8 cellular contexts compared by ENCODE assay signal in genomic region chr9:214488-215448, GRCh38. TPM values are rescaled to one million over a fixed set of nuclear protein-coding genes. Genes with fewer than 3 reads are reported as not detected.
DNase-seq lines count a peak whose midpoint lies in the region; ATAC-seq and TF ChIP-seq lines count a peak whose summit lies in the region.

DOCK8 (plus strand) TSS chr9:214865; CDS start chr9:214977, 112 bp downstream.

- H3K36me3 ChIP-seq in endocrine pancreas (ENCODE audit: control insufficient read depth, insufficient read depth, low read length) (no peaks in the 10 kb centered on the region), muscle layer of colon (ENCODE audit: insufficient read depth, low read length) (no peaks in the 10 kb centered on the region)

- H3K27ac ChIP-seq in muscle layer of colon (ENCODE audit: low read depth, low read length) = no peak within 1 kb of the TSS

- H3K9me3 ChIP-seq in endocrine pancreas (ENCODE audit: control insufficient read depth, low read length) (no peaks in the 10 kb centered on the region), muscle layer of colon (ENCODE audit: low read length) (no peaks in the 10 kb centered on the region)

- peak within 1 kb of the TSS; percentile 66 for H3K27ac Mint-ChIP-seq in activated CD4-positive, alpha-beta memory T cell treated with anti-CD3 and anti-CD28 coated beads for 36 hours
- H3K27ac Mint-ChIP-seq in stimulated activated naive B cell treated with anti-CD40 and anti-IgM and Interleukin-4, amounts not matched to agents 10 μg/mL and 1 μg/mL and 100 μg/mL, for 72 hours = peak within 1 kb of the TSS; percentile 94

- H3K9ac ChIP-seq in endocrine pancreas (ENCODE audit: control insufficient read depth, insufficient read depth, low read length) (no peak within 1 kb of the TSS), muscle layer of colon (ENCODE audit: low read length) (no peak within 1 kb of the TSS)

- TF ChIP-seq CTCF in GM12875 (IDR thresholded peaks at IDR 0.05; ENCODE audit: borderline replicate concordance, insufficient read depth, low read depth, low read length) = peak; percentile 83

- CTCF ChIA-PET in HEK293T (lab: Yijun Ruan, JAX) = no interaction called here
- CTCF ChIA-PET in activated CD4-positive, alpha-beta memory T cell treated with anti-CD3 and anti-CD28 coated beads for 36 hours (lab: Charles Lee) = interaction anchor here (0.9 to 2.2 kb wide), 16 partner anchors 10 to 93 kb away, joined by 3 to 19 read pairs (median 6); no protein-coding TSS in a partner anchor

- no peaks in the 10 kb centered on the region for H3K27me3 Mint-ChIP-seq in activated CD4-positive, alpha-beta memory T cell treated with anti-CD3 and anti-CD28 coated beads for 36 hours
- no peaks in the 10 kb centered on the region for H3K27me3 Mint-ChIP-seq in stimulated activated naive B cell treated with anti-CD40 and anti-IgM and Interleukin-4, amounts not matched to agents 10 μg/mL and 1 μg/mL and 100 μg/mL, for 72 hours

- H3K4me3 ChIP-seq in GM12875 (ENCODE audit: low read depth, low read length) = peak within 1 kb of the TSS; percentile 92
- peak within 1 kb of the TSS; percentile 16 for H3K4me3 ChIP-seq in endocrine pancreas (ENCODE audit: control insufficient read depth, insufficient read depth, low read length)
- peak within 1 kb of the TSS; percentile 29 to 50 for H3K4me3 ChIP-seq in muscle layer of colon (ENCODE audit: low read depth in 1 of 2, low read length in 2 of 2)

- no peaks in the 10 kb centered on the region for H3K4me1 ChIP-seq in endocrine pancreas (ENCODE audit: control insufficient read depth, insufficient read depth, low read length)
- H3K4me1 ChIP-seq in muscle layer of colon (ENCODE audit: insufficient read depth, low read length) = no peaks in the 10 kb centered on the region

- DNase-seq in HEK293T (ENCODE audit: extremely low spot score) (peak; percentile 53), NCI-H1105 treated with DMSO at 0.1 percent for 48 hours (lab: John Stamatoyannopoulos, UW) (peak; percentile 61), COR-L47 (lab: John Stamatoyannopoulos, UW) (no peak)
- peak; percentile 71 for DNase-seq in activated CD4-positive, alpha-beta memory T cell treated with anti-CD3 and anti-CD28 coated beads for 36 hours
- peak; percentile 77 for DNase-seq in stimulated activated naive B cell treated with anti-CD40 and anti-IgM and Interleukin-4, amounts not matched to agents 10 μg/mL and 1 μg/mL and 100 μg/mL, for 72 hours

- peak within 1 kb of the TSS; percentile 80 for H3K4me3 Mint-ChIP-seq in activated CD4-positive, alpha-beta memory T cell treated with anti-CD3 and anti-CD28 coated beads for 36 hours
- H3K4me3 Mint-ChIP-seq in stimulated activated naive B cell treated with anti-CD40 and anti-IgM and Interleukin-4, amounts not matched to agents 10 μg/mL and 1 μg/mL and 100 μg/mL, for 72 hours = peak within 1 kb of the TSS; percentile 87 to 89

- H3K4me1 Mint-ChIP-seq in activated CD4-positive, alpha-beta memory T cell treated with anti-CD3 and anti-CD28 coated beads for 36 hours (ENCODE audit: low read depth) = peaks cover 15% of the 10 kb centered on the region
- peaks cover 15 to 24% of the 10 kb centered on the region in 2 donors for H3K4me1 Mint-ChIP-seq in stimulated activated naive B cell treated with anti-CD40 and anti-IgM and Interleukin-4, amounts not matched to agents 10 μg/mL and 1 μg/mL and 100 μg/mL, for 72 hours

- POLR2A ChIA-PET in HEK293T (lab: Yijun Ruan, JAX) = interaction anchor here (1.0 to 1.5 kb wide), 2 partner anchors 9 to 14 kb away, joined by 3 to 6 read pairs; no protein-coding TSS in a partner anchor
- POLR2A ChIA-PET in activated CD4-positive, alpha-beta memory T cell treated with anti-CD3 and anti-CD28 coated beads for 36 hours (lab: Charles Lee) = interaction anchor here (0.7 to 4.0 kb wide), 7 partner anchors 11 to 92 kb away, joined by 3 to 34 read pairs (median 7); no protein-coding TSS in a partner anchor

- no peaks in the 10 kb centered on the region for H3K9me3 Mint-ChIP-seq in activated CD4-positive, alpha-beta memory T cell treated with anti-CD3 and anti-CD28 coated beads for 36 hours
- no peaks in the 10 kb centered on the region for H3K9me3 Mint-ChIP-seq in stimulated activated naive B cell treated with anti-CD40 and anti-IgM and Interleukin-4, amounts not matched to agents 10 μg/mL and 1 μg/mL and 100 μg/mL, for 72 hours

- peak; percentile 86 to 87 for ATAC-seq in stimulated activated naive B cell treated with anti-CD40 and anti-IgM and Interleukin-4, amounts not matched to agents 10 μg/mL and 1 μg/mL and 100 μg/mL, for 72 hours (replicated peaks)

- no peaks in the 10 kb centered on the region for H3K27me3 ChIP-seq in endocrine pancreas (ENCODE audit: control insufficient read depth, insufficient read depth, low read length)
- H3K27me3 ChIP-seq in muscle layer of colon (ENCODE audit: control insufficient read depth in 1 of 2, insufficient read depth in 2 of 2, low read length in 2 of 2) = peaks cover 0 to 12% of the 10 kb centered on the region in 2 donors

- H3K36me3 Mint-ChIP-seq in activated CD4-positive, alpha-beta memory T cell treated with anti-CD3 and anti-CD28 coated beads for 36 hours = no peaks in the 10 kb centered on the region
- H3K36me3 Mint-ChIP-seq in stimulated activated naive B cell treated with anti-CD40 and anti-IgM and Interleukin-4, amounts not matched to agents 10 μg/mL and 1 μg/mL and 100 μg/mL, for 72 hours = peaks cover 0 to 3% of the 10 kb centered on the region in 2 donors

- intact Hi-C loops in activated CD4-positive, alpha-beta memory T cell treated with anti-CD3 and anti-CD28 coated beads for 36 hours (cut with micrococcal nuclease) = loop anchor here (1.0 to 2.0 kb wide), 4 partner anchors 41 to 93 kb away; no protein-coding TSS in a partner anchor

TF ChIP-seq in HEK293T, 16 proteins besides CTCF, POLR2A, EP300 and RAD21:
- TF ChIP-seq L3MBTL2 (conservative IDR thresholded peaks at IDR 0.05) (peak; percentile 56; the same call in 1 of the 2 replicates), BHLHE40 (IDR thresholded peaks at IDR 0.05; ENCODE audit: borderline replicate concordance) (no peak)

RNA-seq across cellular contexts. Expression of gene DOCK8, which starts in this region (rescaled TPM):
- 100 to 1,000 TPM; 140 to 141 TPM for total RNA-seq in activated CD4-positive, alpha-beta memory T cell treated with anti-CD3 and anti-CD28 coated beads for 36 hours

Comparison
In these comparisons a context has a peak if more than half of its experiments do, and no peak if none do; other contexts are left out.
1. H3K4me3 ChIP-seq: peak in every context shown above with its lines; median percentile 92 in GM12875; 40 in muscle layer of colon; 16 in endocrine pancreas.